ENCODE assay signal across 8 cellular contexts in genomic region chr2:39730685-39731302, GRCh38. TPM values are rescaled to one million over a fixed set of nuclear protein-coding genes. Genes with fewer than 3 reads are reported as not detected.
DNase-seq lines count a peak whose midpoint lies in the region; ATAC-seq and TF ChIP-seq lines count a peak whose summit lies in the region.

No MANE protein-coding gene starts in this region.

- H3K27me3 Mint-ChIP-seq in brain = no peaks in the 10 kb centered on the region
- H3K27me3 Mint-ChIP-seq in memory B cell = no peaks in the 10 kb centered on the region

- peaks cover 56% of the 10 kb centered on the region for H3K36me3 Mint-ChIP-seq in brain
- H3K36me3 Mint-ChIP-seq in memory B cell = peaks cover 20% of the 10 kb centered on the region

- H3K27ac Mint-ChIP-seq in brain = no peak overlapping the region
- H3K27ac Mint-ChIP-seq in memory B cell = no peak overlapping the region

- DNase-seq in EL (peak; percentile 37), NCI-H1105 (lab: John Stamatoyannopoulos, UW) (peak; percentile 4), memory B cell (ENCODE audit: low spot score in 2 of 2) (peak in 1 of 2 donors; percentile 11), LoVo (ENCODE audit: low spot score) (no peak), epidermal melanocyte (ENCODE audit: insufficient read length, low spot score) (no peak)
- no peak for DNase-seq in activated CD4-positive, CD25-positive, alpha-beta regulatory T cell (lab: John Stamatoyannopoulos, UW)

- H3K9me3 Mint-ChIP-seq in brain (peaks cover 0 to 10% (median 8%) of the 10 kb centered on the region in 5 experiments), memory B cell (peaks cover 3% of the 10 kb centered on the region)

- H3K4me1 Mint-ChIP-seq in brain (peaks cover 5% of the 10 kb centered on the region), memory B cell (peaks cover 5% of the 10 kb centered on the region)

- peak; percentile 21 to 51 for TF ChIP-seq CTCF in brain (conservative IDR thresholded peaks at IDR 0.05)

- peak; percentile 34 for ATAC-seq in GM21423 (IDR thresholded peaks at IDR 0.05; ENCODE audit: unreplicated experiment)
- peak; percentile 65 for ATAC-seq in memory B cell (ENCODE audit: low read depth)

- H3K4me3 Mint-ChIP-seq in brain (no peak overlapping the region), memory B cell (no peak overlapping the region)

RNA-seq across cellular contexts. Expression of gene THUMPD2, which starts 48.3 kb away (rescaled TPM):
- 1.7 TPM for polyA plus RNA-seq in brain (ENCODE audit: insufficient read depth, low read depth, low replicate concordance)

Comparison
In these comparisons a context has a peak if more than half of its experiments do, and no peak if none do; other contexts are left out.
1. DNase-seq: peak in EL (single experiment) and NCI-H1105 (single experiment); none in activated CD4-positive, CD25-positive, alpha-beta regulatory T cell (0 of 4), LoVo (single experiment) and epidermal melanocyte (single experiment).